1 cellular context compared by ENCODE assay signal in genomic region chr2:192148241-192148619, GRCh38.
TF ChIP-seq lines count a peak whose summit lies in the region.

No MANE protein-coding gene starts in this region.

TF ChIP-seq in K562, 482 proteins besides CTCF, POLR2A, EP300 and RAD21:
- TF ChIP-seq STAT6 (CRISPR knock-in tag; IDR thresholded peaks at IDR 0.05): no peak
- no peak for TF ChIP-seq ZNF407 (IDR thresholded peaks at IDR 0.05; ENCODE audit: low read depth)
- no peak for TF ChIP-seq CHD7 (IDR thresholded peaks at IDR 0.05; ENCODE audit: low read depth, low read length)
- TF ChIP-seq TCF7 (IDR thresholded peaks at IDR 0.05; ENCODE audit: borderline replicate concordance): no peak
- TF ChIP-seq ARID1B (IDR thresholded peaks at IDR 0.05): no peak
- no peak for TF ChIP-seq ZFP36 (IDR thresholded peaks at IDR 0.05; ENCODE audit: low read depth, low read length, partially characterized antibody)
- no peak for TF ChIP-seq TCF15 (CRISPR knock-in tag; IDR thresholded peaks at IDR 0.05)
